ENCODE assay signal across 8 cellular contexts in genomic region chr5:97181856-97182545, GRCh38. TPM values are rescaled to one million over a fixed set of nuclear protein-coding genes. Genes with fewer than 3 reads are reported as not detected.
DNase-seq lines count a peak whose midpoint lies in the region; ATAC-seq and TF ChIP-seq lines count a peak whose summit lies in the region.
"Had no signal": no experiment of that assay in that cellular context is flagged by ENCODE, and none has a peak within 500 bp of the region (broad histone marks: within the 10 kb centered on the region; RNA-seq: fewer than 3 reads in every experiment).

No MANE protein-coding gene starts in this region.

- intact Hi-C loops in right cardiac atrium (cut with DNase I) (no loop called here), spleen (cut with DNase I; ENCODE audit: low total_unique reads) (no loop called here)

- TF ChIP-seq POLR2A in spleen (IDR thresholded peaks at IDR 0.05) = no peak

- peaks cover 38% of the 10 kb centered on the region for H3K4me1 Mint-ChIP-seq in HFFc6 (ENCODE audit: low read depth)

- H3K27ac ChIP-seq in VCaP (peak overlapping the region; percentile 98), right cardiac atrium (ENCODE audit: low read length) (peak overlapping the region; percentile 19), spleen (peak overlapping the region in 5 of 8 donors; percentile 90 to 95 (median 94))

- peaks cover 3% of the 10 kb centered on the region; the same call in 1 of the 2 replicates for H3K27me3 Mint-ChIP-seq in HFFc6 (ENCODE audit: insufficient read depth)

- H3K4me1 ChIP-seq in right cardiac atrium (ENCODE audit: control insufficient read depth, insufficient read depth, low read length) (peaks cover 2% of the 10 kb centered on the region), spleen (peaks cover 19 to 40% (median 29%) of the 10 kb centered on the region in 6 donors)

- H3K9me3 Mint-ChIP-seq in HFFc6 = no peaks in the 10 kb centered on the region; the same call in 1 of the 2 replicates

- H3K4me3 ChIP-seq in right cardiac atrium (ENCODE audit: low read length) = peak overlapping the region; percentile 100
- peak overlapping the region; percentile 49 to 84 (median 71) for H3K4me3 ChIP-seq in spleen

- 70% methylated on average over 4 of the region's 4 CpGs for WGBS in right cardiac atrium
- WGBS in spleen, 5 donors = 66 to 86% (median 75%) methylated on average over 4 of the region's 4 CpGs

- peaks cover 49% of the 10 kb centered on the region for H3K36me3 Mint-ChIP-seq in HFFc6 (ENCODE audit: low read depth)

- H3K9me3 ChIP-seq in right cardiac atrium (ENCODE audit: control insufficient read depth, low read length) = no peaks in the 10 kb centered on the region
- H3K9me3 ChIP-seq in spleen = no peaks in the 10 kb centered on the region

- H3K4me3 Mint-ChIP-seq in HFFc6 = peak overlapping the region; percentile 97

- H3K36me3 ChIP-seq in spleen = peaks cover 0 to 27% (median 22%) of the 10 kb centered on the region in 6 donors

- peak overlapping the region; percentile 99 for H3K27ac Mint-ChIP-seq in HFFc6

- TF ChIP-seq CTCF in HFFc6 (IDR thresholded peaks at IDR 0.05) = no peak
- no peak for TF ChIP-seq CTCF in VCaP (conservative IDR thresholded peaks at IDR 0.05)
- TF ChIP-seq CTCF in spleen (IDR thresholded peaks at IDR 0.05 in 8 of 11, conservative IDR thresholded peaks at IDR 0.05 in 3 of 11) = no peak

- ATAC-seq in right cardiac atrium (no peak), GM19395 (IDR thresholded peaks at IDR 0.05; ENCODE audit: unreplicated experiment) (no peak), GM19467 (IDR thresholded peaks at IDR 0.05; ENCODE audit: unreplicated experiment) (no peak)

- no peak for DNase-seq in HFFc6
- no peak for DNase-seq in right cardiac atrium
- DNase-seq in spleen = no peak
- no peak for DNase-seq in GOT3 (lab: John Stamatoyannopoulos, UW)

- H3K27me3 ChIP-seq in right cardiac atrium (ENCODE audit: control insufficient read depth, insufficient read depth) (no peaks in the 10 kb centered on the region), spleen (replicated peaks in 1 of 7) (no peaks in the 10 kb centered on the region)

RNA-seq across cellular contexts. Expression of gene RIOK2, which starts 1.0 kb away (rescaled TPM):
- 10 to 100 TPM; 37.4 to 48.7 (median 42.0) TPM for total RNA-seq in HFFc6 (2021; fragmentation: NEBNext Ultra II Directional; extraction: Animal tissue kit (Norgen Biotek cat#: 25700))
- total RNA-seq in right cardiac atrium (10 to 100 TPM; 21.6 to 24.4 (median 22.7) TPM), spleen (10 to 100 TPM; 13.9 to 30.0 (median 20.8) TPM)
- polyA plus RNA-seq in right cardiac atrium (12.9 TPM), spleen (10 to 100 TPM in 1 of 3 donors, 1 to 10 TPM in 2; 8.5 to 10.8 (median 9.3) TPM)

RNA-seq across cellular contexts. Expression of gene LIX1, which starts 39.6 kb away (rescaled TPM):
- not detected for total RNA-seq in HFFc6 (2021; fragmentation: NEBNext Ultra II Directional; extraction: Animal tissue kit (Norgen Biotek cat#: 25700))
- under 1 TPM; 0.20 to 0.50 (median 0.36) TPM for total RNA-seq in right cardiac atrium
- 0.18 TPM for polyA plus RNA-seq in right cardiac atrium
- total RNA-seq in spleen = under 1 TPM in 1 of 7 donors, not detected in 6; 0.14 TPM
- polyA plus RNA-seq in spleen = under 1 TPM in 1 of 3 donors, not detected in 2; 0.06 TPM
- total RNA-seq: NCI-H460 had no signal

Comparison
In these comparisons a context has a peak if more than half of its experiments do, and no peak if none do; other contexts are left out.
1. H3K27ac ChIP-seq: peak in every context shown above with its lines; median percentile 98 in VCaP; 94 in spleen; 19 in right cardiac atrium.